Comparison of ENCODE assay signal across 1 cellular context in the genomic region with DNA sequence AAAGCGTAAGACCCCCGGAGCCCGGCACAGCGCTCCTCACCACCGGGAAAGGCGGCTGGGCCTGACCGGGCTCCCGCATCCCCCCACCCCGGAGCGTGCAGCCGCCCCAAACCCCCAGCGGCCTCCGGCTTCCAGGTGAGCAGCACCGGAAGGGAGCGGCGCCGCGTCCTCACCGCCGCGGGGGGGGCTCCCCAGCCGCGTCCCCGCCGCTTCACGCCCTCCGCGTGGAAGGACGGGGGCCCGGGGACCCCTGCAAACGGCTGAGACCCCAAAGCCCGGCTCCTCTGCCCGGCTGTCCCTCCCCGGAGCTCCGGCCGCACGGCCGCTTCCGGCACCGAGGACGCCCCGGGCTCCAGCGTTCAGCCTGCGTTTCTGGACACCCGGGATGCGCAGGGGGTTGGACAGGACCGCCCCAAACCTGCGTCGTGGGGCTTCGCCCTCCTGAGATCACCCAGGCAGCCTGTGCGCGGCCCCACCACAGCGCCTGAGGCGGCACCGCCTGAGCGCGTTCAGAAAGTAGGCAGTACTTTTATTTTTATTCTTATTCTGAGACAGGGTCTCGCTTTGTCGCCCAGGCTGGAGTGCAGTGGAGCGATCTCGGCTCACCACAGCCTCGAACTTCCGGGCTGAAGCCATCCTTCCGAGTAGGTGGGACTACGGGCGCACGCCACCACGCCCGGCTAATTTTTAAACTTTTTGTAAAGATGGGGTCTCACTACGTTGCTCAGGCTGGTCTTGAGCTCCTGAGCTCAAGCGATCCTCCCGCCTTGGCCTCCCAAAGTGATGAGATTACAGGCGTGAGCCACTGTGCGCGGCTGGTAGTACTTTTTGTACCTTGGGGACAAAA.
TF ChIP-seq lines count a peak whose summit lies in the region.

No MANE protein-coding gene starts in this region.

TF ChIP-seq in K562, 482 proteins besides CTCF, POLR2A, EP300 and RAD21 (continued from another document and continues in another):
- TF ChIP-seq, protein P1, sequence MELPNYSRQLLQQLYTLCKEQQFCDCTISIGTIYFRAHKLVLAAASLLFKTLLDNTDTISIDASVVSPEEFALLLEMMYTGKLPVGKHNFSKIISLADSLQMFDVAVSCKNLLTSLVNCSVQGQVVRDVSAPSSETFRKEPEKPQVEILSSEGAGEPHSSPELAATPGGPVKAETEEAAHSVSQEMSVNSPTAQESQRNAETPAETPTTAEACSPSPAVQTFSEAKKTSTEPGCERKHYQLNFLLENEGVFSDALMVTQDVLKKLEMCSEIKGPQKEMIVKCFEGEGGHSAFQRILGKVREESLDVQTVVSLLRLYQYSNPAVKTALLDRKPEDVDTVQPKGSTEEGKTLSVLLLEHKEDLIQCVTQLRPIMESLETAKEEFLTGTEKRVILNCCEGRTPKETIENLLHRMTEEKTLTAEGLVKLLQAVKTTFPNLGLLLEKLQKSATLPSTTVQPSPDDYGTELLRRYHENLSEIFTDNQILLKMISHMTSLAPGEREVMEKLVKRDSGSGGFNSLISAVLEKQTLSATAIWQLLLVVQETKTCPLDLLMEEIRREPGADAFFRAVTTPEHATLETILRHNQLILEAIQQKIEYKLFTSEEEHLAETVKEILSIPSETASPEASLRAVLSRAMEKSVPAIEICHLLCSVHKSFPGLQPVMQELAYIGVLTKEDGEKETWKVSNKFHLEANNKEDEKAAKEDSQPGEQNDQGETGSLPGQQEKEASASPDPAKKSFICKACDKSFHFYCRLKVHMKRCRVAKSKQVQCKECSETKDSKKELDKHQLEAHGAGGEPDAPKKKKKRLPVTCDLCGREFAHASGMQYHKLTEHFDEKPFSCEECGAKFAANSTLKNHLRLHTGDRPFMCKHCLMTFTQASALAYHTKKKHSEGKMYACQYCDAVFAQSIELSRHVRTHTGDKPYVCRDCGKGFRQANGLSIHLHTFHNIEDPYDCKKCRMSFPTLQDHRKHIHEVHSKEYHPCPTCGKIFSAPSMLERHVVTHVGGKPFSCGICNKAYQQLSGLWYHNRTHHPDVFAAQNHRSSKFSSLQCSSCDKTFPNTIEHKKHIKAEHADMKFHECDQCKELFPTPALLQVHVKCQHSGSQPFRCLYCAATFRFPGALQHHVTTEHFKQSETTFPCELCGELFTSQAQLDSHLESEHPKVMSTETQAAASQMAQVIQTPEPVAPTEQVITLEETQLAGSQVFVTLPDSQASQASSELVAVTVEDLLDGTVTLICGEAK (IDR thresholded peaks at IDR 0.05): peak; percentile 47
- TF ChIP-seq, protein P1 (CRISPR knock-in tag; IDR thresholded peaks at IDR 0.05): no peak
- TF ChIP-seq NONO (IDR thresholded peaks at IDR 0.05; ENCODE audit: low read depth in 2 of 2, low read length in 1 of 2) (peak in 1 of 2 experiments; percentile 43; a peak in 1 of 4 replicates), ZFX (CRISPR knock-in tag; IDR thresholded peaks at IDR 0.05) (peak; percentile 81), ETV1 (tag; conservative IDR thresholded peaks at IDR 0.05; ENCODE audit: low read depth) (peak; percentile 43), POLR3A (IDR thresholded peaks at IDR 0.05; ENCODE audit: borderline replicate concordance, extremely low read depth, insufficient read depth, insufficient read length) (no peak), TEAD1 (CRISPR knock-in tag; IDR thresholded peaks at IDR 0.05) (0 out of 4 replicates have a peak, but pooled peaks of 1 of the 2 experiments have one; percentile 6), TEAD2 (tag; IDR thresholded peaks at IDR 0.05) (no peak), TCF3 (CRISPR knock-in tag; IDR thresholded peaks at IDR 0.05) (0 out of 2 replicates have a peak, but pooled peaks have one; percentile 22), L3MBTL2 (IDR thresholded peaks at IDR 0.05) (peak; percentile 61), ZNF121 (CRISPR knock-in tag; conservative IDR thresholded peaks at IDR 0.05) (peak; percentile 55), GATAD2B (IDR thresholded peaks at IDR 0.05; ENCODE audit: borderline replicate concordance) (peak; percentile 47; the same call in 1 of the 2 replicates), HNRNPLL (IDR thresholded peaks at IDR 0.05; ENCODE audit: low read depth, low read length, poor library complexity, severe bottlenecking) (peak; percentile 29), GTF2E2 (tag; IDR thresholded peaks at IDR 0.05) (peak; percentile 86), POLR2B (IDR thresholded peaks at IDR 0.05; ENCODE audit: low read depth, partially characterized antibody) (peak; percentile 32), POLR2AphosphoS5 (IDR thresholded peaks at IDR 0.05; ENCODE audit: control insufficient read depth, insufficient read depth, low read depth, low read length) (peak; percentile 63), RBBP5 (IDR thresholded peaks at IDR 0.05; ENCODE audit: borderline replicate concordance, insufficient read depth, low read length, poor library complexity, severe bottlenecking) (peak; percentile 63), PHF8 (IDR thresholded peaks at IDR 0.05; ENCODE audit: borderline replicate concordance, low read length) (peak; percentile 80; the same call in 1 of the 2 replicates), SIN3B (IDR thresholded peaks at IDR 0.05; ENCODE audit: low read depth) (0 out of 2 replicates have a peak, but pooled peaks have one; percentile 24), SP1 (CRISPR knock-in tag; IDR thresholded peaks at IDR 0.05) (no peak; the same call in none of the 2 replicates), CTBP1 (IDR thresholded peaks at IDR 0.05; ENCODE audit: borderline replicate concordance) (peak; percentile 17; the same call in 1 of the 2 replicates), HMGN3 (IDR thresholded peaks at IDR 0.05; ENCODE audit: borderline replicate concordance, extremely low read depth, insufficient read length, low read depth, low read length) (peak; percentile 47), CXXC5 (CRISPR knock-in tag; IDR thresholded peaks at IDR 0.05) (peak; percentile 73)
- TF ChIP-seq, protein P2, sequence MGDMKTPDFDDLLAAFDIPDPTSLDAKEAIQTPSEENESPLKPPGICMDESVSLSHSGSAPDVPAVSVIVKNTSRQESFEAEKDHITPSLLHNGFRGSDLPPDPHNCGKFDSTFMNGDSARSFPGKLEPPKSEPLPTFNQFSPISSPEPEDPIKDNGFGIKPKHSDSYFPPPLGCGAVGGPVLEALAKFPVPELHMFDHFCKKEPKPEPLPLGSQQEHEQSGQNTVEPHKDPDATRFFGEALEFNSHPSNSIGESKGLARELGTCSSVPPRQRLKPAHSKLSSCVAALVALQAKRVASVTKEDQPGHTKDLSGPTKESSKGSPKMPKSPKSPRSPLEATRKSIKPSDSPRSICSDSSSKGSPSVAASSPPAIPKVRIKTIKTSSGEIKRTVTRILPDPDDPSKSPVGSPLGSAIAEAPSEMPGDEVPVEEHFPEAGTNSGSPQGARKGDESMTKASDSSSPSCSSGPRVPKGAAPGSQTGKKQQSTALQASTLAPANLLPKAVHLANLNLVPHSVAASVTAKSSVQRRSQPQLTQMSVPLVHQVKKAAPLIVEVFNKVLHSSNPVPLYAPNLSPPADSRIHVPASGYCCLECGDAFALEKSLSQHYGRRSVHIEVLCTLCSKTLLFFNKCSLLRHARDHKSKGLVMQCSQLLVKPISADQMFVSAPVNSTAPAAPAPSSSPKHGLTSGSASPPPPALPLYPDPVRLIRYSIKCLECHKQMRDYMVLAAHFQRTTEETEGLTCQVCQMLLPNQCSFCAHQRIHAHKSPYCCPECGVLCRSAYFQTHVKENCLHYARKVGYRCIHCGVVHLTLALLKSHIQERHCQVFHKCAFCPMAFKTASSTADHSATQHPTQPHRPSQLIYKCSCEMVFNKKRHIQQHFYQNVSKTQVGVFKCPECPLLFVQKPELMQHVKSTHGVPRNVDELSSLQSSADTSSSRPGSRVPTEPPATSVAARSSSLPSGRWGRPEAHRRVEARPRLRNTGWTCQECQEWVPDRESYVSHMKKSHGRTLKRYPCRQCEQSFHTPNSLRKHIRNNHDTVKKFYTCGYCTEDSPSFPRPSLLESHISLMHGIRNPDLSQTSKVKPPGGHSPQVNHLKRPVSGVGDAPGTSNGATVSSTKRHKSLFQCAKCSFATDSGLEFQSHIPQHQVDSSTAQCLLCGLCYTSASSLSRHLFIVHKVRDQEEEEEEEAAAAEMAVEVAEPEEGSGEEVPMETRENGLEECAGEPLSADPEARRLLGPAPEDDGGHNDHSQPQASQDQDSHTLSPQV (IDR thresholded peaks at IDR 0.05): peak; percentile 71; the same call in 1 of the 2 replicates
- TF ChIP-seq, protein P3, sequence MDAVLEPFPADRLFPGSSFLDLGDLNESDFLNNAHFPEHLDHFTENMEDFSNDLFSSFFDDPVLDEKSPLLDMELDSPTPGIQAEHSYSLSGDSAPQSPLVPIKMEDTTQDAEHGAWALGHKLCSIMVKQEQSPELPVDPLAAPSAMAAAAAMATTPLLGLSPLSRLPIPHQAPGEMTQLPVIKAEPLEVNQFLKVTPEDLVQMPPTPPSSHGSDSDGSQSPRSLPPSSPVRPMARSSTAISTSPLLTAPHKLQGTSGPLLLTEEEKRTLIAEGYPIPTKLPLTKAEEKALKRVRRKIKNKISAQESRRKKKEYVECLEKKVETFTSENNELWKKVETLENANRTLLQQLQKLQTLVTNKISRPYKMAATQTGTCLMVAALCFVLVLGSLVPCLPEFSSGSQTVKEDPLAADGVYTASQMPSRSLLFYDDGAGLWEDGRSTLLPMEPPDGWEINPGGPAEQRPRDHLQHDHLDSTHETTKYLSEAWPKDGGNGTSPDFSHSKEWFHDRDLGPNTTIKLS (IDR thresholded peaks at IDR 0.05; ENCODE audit: borderline replicate concordance, low read depth): peak; percentile 27; the same call in 1 of the 2 replicates
- TF ChIP-seq, protein P4, sequence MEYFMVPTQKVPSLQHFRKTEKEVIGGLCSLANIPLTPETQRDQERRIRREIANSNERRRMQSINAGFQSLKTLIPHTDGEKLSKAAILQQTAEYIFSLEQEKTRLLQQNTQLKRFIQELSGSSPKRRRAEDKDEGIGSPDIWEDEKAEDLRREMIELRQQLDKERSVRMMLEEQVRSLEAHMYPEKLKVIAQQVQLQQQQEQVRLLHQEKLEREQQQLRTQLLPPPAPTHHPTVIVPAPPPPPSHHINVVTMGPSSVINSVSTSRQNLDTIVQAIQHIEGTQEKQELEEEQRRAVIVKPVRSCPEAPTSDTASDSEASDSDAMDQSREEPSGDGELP (CRISPR knock-in tag; IDR thresholded peaks at IDR 0.05; ENCODE audit: borderline replicate concordance): peak; percentile 49; the same call in 1 of the 2 replicates
- TF ChIP-seq, protein P5, sequence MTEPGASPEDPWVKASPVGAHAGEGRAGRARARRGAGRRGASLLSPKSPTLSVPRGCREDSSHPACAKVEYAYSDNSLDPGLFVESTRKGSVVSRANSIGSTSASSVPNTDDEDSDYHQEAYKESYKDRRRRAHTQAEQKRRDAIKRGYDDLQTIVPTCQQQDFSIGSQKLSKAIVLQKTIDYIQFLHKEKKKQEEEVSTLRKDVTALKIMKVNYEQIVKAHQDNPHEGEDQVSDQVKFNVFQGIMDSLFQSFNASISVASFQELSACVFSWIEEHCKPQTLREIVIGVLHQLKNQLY (CRISPR knock-in tag; conservative IDR thresholded peaks at IDR 0.05): no peak
- TF ChIP-seq, protein P6, sequence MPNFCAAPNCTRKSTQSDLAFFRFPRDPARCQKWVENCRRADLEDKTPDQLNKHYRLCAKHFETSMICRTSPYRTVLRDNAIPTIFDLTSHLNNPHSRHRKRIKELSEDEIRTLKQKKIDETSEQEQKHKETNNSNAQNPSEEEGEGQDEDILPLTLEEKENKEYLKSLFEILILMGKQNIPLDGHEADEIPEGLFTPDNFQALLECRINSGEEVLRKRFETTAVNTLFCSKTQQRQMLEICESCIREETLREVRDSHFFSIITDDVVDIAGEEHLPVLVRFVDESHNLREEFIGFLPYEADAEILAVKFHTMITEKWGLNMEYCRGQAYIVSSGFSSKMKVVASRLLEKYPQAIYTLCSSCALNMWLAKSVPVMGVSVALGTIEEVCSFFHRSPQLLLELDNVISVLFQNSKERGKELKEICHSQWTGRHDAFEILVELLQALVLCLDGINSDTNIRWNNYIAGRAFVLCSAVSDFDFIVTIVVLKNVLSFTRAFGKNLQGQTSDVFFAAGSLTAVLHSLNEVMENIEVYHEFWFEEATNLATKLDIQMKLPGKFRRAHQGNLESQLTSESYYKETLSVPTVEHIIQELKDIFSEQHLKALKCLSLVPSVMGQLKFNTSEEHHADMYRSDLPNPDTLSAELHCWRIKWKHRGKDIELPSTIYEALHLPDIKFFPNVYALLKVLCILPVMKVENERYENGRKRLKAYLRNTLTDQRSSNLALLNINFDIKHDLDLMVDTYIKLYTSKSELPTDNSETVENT (CRISPR knock-in tag; IDR thresholded peaks at IDR 0.05): peak; percentile 58; the same call in 1 of the 2 replicates
